Comparison of ENCODE assay signal across 13 cellular contexts in the genomic region with DNA sequence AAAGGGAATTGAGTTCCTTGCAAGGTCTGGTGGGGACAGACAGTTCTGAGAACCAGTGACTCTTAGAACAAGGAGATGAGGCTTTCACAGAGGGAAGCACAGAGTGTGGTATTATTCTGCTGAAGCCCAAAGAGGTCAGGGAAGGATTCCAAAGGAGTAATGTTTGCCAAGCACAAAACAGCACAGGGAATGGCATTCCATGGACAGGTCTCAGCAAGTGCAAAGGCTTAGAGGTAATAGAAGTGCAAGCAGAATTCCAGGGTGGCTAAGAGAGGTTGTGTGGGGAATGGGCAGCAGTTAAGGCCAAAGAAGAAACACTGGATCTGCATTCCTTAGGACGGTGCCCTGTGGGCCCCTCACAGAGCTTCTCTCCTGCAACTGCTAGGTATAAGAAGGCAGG. TPM values are rescaled to one million over a fixed set of nuclear protein-coding genes. Genes with fewer than 3 reads are reported as not detected.
DNase-seq lines count a peak whose midpoint lies in the region; ATAC-seq and TF ChIP-seq lines count a peak whose summit lies in the region.
"Not testable (repeated sequence)": the region's sequence is repeated elsewhere in the genome, so short reads cannot be mapped to it uniquely, and the experiment has no call there.
"Had no signal": no experiment of that assay in that cellular context is flagged by ENCODE, and none has a peak within 500 bp of the region (broad histone marks: within the 10 kb centered on the region; RNA-seq: fewer than 3 reads in every experiment).

No MANE protein-coding gene starts in this region.

- peaks cover 41% of the 10 kb centered on the region for H3K4me1 ChIP-seq in skeletal muscle satellite cell (ENCODE audit: control insufficient read depth, insufficient read depth, low read length)

- DNase-seq in ELR (ENCODE audit: low read depth) (peak; percentile 20), NCI-H226 (peak; percentile 48), MCF 10A (ENCODE audit: unreplicated experiment) (peak; percentile 65), fibroblast of peridontal ligament (ENCODE audit: extremely low read depth) (peak; percentile 49), kidney tubule cell (ENCODE audit: low spot score) (peak; percentile 31)
- DNase-seq in activated CD8-positive, alpha-beta memory T cell treated with anti-CD3 and anti-CD28 coated beads, Interleukin-2, amount 10 ng/mL, durations not matched to agents 7 days and 5 days = not testable (repeated sequence)

- not testable (repeated sequence) for BruUV-seq in MCF 10A (replicated peaks; lab: Mats Ljungman, UMichigan)

- TF ChIP-seq CTCF in MCF 10A (IDR thresholded peaks at IDR 0.05; ENCODE audit: unreplicated experiment) = not testable (repeated sequence)

- peak overlapping the region; percentile 57 for H3K9ac ChIP-seq in skeletal muscle satellite cell (ENCODE audit: low read depth, low read length)

- intact Hi-C loops in MCF 10A (cut with micrococcal nuclease) = not testable (repeated sequence)

- not testable (repeated sequence) for ATAC-seq in activated CD8-positive, alpha-beta memory T cell treated with anti-CD3 and anti-CD28 coated beads, Interleukin-2, amount 10 ng/mL, durations not matched to agents 7 days and 5 days

- H3K36me3 Mint-ChIP-seq in activated CD8-positive, alpha-beta memory T cell treated with anti-CD3 and anti-CD28 coated beads, Interleukin-2, amount 10 ng/mL, durations not matched to agents 7 days and 5 days; MCF 10A (ENCODE audit: insufficient read depth, unreplicated experiment): not testable (repeated sequence)

- not testable (repeated sequence) for H3K9me3 Mint-ChIP-seq in activated CD8-positive, alpha-beta memory T cell treated with anti-CD3 and anti-CD28 coated beads, Interleukin-2, amount 10 ng/mL, durations not matched to agents 7 days and 5 days (ENCODE audit: low read depth); MCF 10A (ENCODE audit: unreplicated experiment)

- not testable (repeated sequence) for H3K9me3 ChIP-seq in skeletal muscle satellite cell (replicated peaks; ENCODE audit: low read length)

- H3K4me1 Mint-ChIP-seq in activated CD8-positive, alpha-beta memory T cell treated with anti-CD3 and anti-CD28 coated beads, Interleukin-2, amount 10 ng/mL, durations not matched to agents 7 days and 5 days = peaks cover 36% of the 10 kb centered on the region
- peaks cover 30% of the 10 kb centered on the region for H3K4me1 Mint-ChIP-seq in MCF 10A (ENCODE audit: insufficient read depth, unreplicated experiment)

- POLR2A ChIA-PET in MCF 10A (lab: Yijun Ruan, JAX) = interaction anchor here (0.6 to 6.7 kb wide), 8 partner anchors 17 to 102 kb away, joined by 3 to 100 read pairs (median 30); partner anchors contain the start of genes ANAPC15 and LAMTOR1

- not testable (repeated sequence) for H3K4me3 Mint-ChIP-seq in activated CD8-positive, alpha-beta memory T cell treated with anti-CD3 and anti-CD28 coated beads, Interleukin-2, amount 10 ng/mL, durations not matched to agents 7 days and 5 days
- H3K4me3 Mint-ChIP-seq in MCF 10A (ENCODE audit: unreplicated experiment) = peak overlapping the region; percentile 29

- not testable (repeated sequence) for H3K36me3 ChIP-seq in skeletal muscle satellite cell (ENCODE audit: insufficient read depth, low read length)

- H3K4me3 ChIP-seq in skeletal muscle satellite cell (ENCODE audit: low read length) = not testable (repeated sequence)

- not testable (repeated sequence) for H3K4me2 ChIP-seq in skeletal muscle satellite cell (ENCODE audit: low read length)

- not testable (repeated sequence) for H3K27me3 ChIP-seq in skeletal muscle satellite cell (ENCODE audit: control insufficient read depth, insufficient read depth, low read length)

- H3K27me3 Mint-ChIP-seq in activated CD8-positive, alpha-beta memory T cell treated with anti-CD3 and anti-CD28 coated beads, Interleukin-2, amount 10 ng/mL, durations not matched to agents 7 days and 5 days; MCF 10A (ENCODE audit: insufficient read depth, unreplicated experiment): not testable (repeated sequence)

- H3K27ac Mint-ChIP-seq in activated CD8-positive, alpha-beta memory T cell treated with anti-CD3 and anti-CD28 coated beads, Interleukin-2, amount 10 ng/mL, durations not matched to agents 7 days and 5 days = peak overlapping the region; percentile 67
- H3K27ac Mint-ChIP-seq in MCF 10A (ENCODE audit: low read depth, unreplicated experiment) = peak overlapping the region; percentile 37

- CTCF ChIA-PET in activated CD8-positive, alpha-beta memory T cell treated with anti-CD3 and anti-CD28 coated beads, Interleukin-2, amount 10 ng/mL, durations not matched to agents 7 days and 5 days (lab: Charles Lee) = interaction anchor here (0.9 to 1.7 kb wide), 7 partner anchors 39 to 170 kb away, joined by 3 to 8 read pairs (median 4); no protein-coding TSS in a partner anchor
- CTCF ChIA-PET in MCF 10A (lab: Yijun Ruan, JAX) = interaction anchor here (1.1 to 5.5 kb wide), 5 partner anchors 14 to 117 kb away, joined by 4 to 111 read pairs (median 7); partner anchors contain the start of gene ANAPC15

RNA-seq across cellular contexts. Expression of gene FOLR3, which starts 6.6 kb away (rescaled TPM):
- not detected for total RNA-seq in activated CD8-positive, alpha-beta memory T cell treated with anti-CD3 and anti-CD28 coated beads, Interleukin-2, amount 10 ng/mL, durations not matched to agents 7 days and 5 days
- 2.0 and 2.6 TPM in 2 replicates for total RNA-seq in MCF 10A (2022)
- total RNA-seq in skeletal muscle satellite cell (2012; rRNA removed) = 0.66 and 0.76 TPM in 2 replicates
- total RNA-seq: CD4-positive, alpha-beta memory T cell; GM12878; H9; HT-29; Peyer's patch; SJCRH30 had no signal

RNA-seq across cellular contexts. Expression of gene ANAPC15, which starts 29.6 kb away (rescaled TPM):
- 10 to 100 TPM; 53.8 to 63.6 TPM for total RNA-seq in activated CD8-positive, alpha-beta memory T cell treated with anti-CD3 and anti-CD28 coated beads, Interleukin-2, amount 10 ng/mL, durations not matched to agents 7 days and 5 days
- 52.2 and 63.6 TPM in 2 replicates for total RNA-seq in MCF 10A (2022)
- total RNA-seq in skeletal muscle satellite cell (2012; rRNA removed) = 26.6 and 34.0 TPM in 2 replicates

RNA-seq across cellular contexts. Expression of gene TOMT, which starts 36.4 kb away (rescaled TPM):
- total RNA-seq in activated CD8-positive, alpha-beta memory T cell treated with anti-CD3 and anti-CD28 coated beads, Interleukin-2, amount 10 ng/mL, durations not matched to agents 7 days and 5 days = under 1 TPM in 1 of 2 experiments, not detected in 1; 0.23 TPM
- total RNA-seq in MCF 10A (2022) = not detected in 2 replicates
- total RNA-seq in skeletal muscle satellite cell (2012; rRNA removed) = under 0.01 TPM in 1 of 2 replicates, not detected in the other
- total RNA-seq: CD4-positive, alpha-beta memory T cell; GM12878; H9; Peyer's patch; SJCRH30 had no signal

RNA-seq across cellular contexts. Expression of gene LAMTOR1, which starts 39.0 kb away (rescaled TPM):
- total RNA-seq in activated CD8-positive, alpha-beta memory T cell treated with anti-CD3 and anti-CD28 coated beads, Interleukin-2, amount 10 ng/mL, durations not matched to agents 7 days and 5 days = 10 to 100 TPM; 63.4 to 66.5 TPM
- total RNA-seq in MCF 10A (2022) = 76.9 and 82.4 TPM in 2 replicates
- total RNA-seq in skeletal muscle satellite cell (2012; rRNA removed) = 115 and 174 TPM in 2 replicates

RNA-seq across cellular contexts. Expression of gene FOLR1, which starts 49.9 kb away (rescaled TPM):
- not detected for total RNA-seq in activated CD8-positive, alpha-beta memory T cell treated with anti-CD3 and anti-CD28 coated beads, Interleukin-2, amount 10 ng/mL, durations not matched to agents 7 days and 5 days
- 0.40 TPM in 1 of 2 replicates, not detected in the other for total RNA-seq in MCF 10A (2022)
- total RNA-seq in skeletal muscle satellite cell (2012; rRNA removed) = 1.5 TPM in 1 of 2 replicates, not detected in the other
- total RNA-seq: CD4-positive, alpha-beta memory T cell; GM12878; Peyer's patch had no signal
